In the genomic region with DNA sequence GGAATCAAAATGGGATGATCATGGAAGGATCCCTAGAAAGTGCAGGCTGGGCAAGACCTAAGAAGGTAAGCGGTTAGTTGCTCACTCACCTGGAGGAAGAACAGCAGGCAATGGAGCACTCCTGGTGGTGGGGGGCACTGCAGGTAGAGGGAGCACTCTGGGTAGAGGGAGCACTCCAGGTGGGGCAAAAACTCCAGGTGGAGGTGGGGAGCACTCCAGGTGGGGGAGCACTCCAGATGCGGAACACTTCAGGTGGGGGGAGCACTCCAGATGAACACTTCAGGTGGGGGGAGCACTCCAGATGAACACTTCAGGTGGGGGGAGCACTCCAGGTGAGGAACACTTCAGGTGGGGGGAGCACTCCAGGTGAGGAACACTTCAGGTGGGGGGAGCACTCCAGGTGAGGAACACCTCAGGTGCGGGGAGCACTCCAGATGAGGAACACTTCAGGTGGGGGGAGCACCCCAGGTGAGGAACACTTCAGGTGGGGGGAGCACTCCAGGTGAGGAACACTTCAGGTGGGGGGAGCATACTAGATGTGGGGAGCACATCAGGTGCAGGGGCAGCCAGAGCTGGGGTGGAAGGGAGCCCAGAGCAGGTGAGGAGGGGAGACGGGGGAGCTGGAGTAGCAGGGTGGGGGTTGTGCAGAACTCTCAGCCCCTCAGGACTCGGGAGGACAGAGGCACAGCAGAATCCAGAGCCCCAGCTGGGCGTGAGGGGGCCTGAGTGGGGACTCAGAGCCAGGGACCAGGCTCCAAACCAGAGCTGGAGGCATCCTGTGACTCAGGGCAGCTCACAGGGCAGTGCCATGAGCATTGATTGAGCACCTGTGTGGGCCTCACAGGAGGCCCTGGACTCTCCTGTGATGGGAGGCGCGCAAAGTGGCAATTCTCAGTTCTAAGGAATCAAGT, we compare ENCODE assay signal across 22 cellular contexts. TPM values are rescaled to one million over a fixed set of nuclear protein-coding genes. Genes with fewer than 3 reads are reported as not detected.
DNase-seq lines count a peak whose midpoint lies in the region; ATAC-seq, FAIRE-seq and TF ChIP-seq lines count a peak whose summit lies in the region.
"Had no signal": no experiment of that assay in that cellular context is flagged by ENCODE, and none has a peak within 500 bp of the region (broad histone marks: within the 10 kb centered on the region; RNA-seq: fewer than 3 reads in every experiment).

No MANE protein-coding gene starts in this region.

- no peak for TF ChIP-seq POLR2A in HCT116 (IDR thresholded peaks at IDR 0.05; ENCODE audit: borderline replicate concordance, extremely low read depth, insufficient read depth, insufficient read length)
- no peak for TF ChIP-seq POLR2A in K562 (conservative IDR thresholded peaks at IDR 0.05)
- TF ChIP-seq POLR2A in stomach (IDR thresholded peaks at IDR 0.05) = no peak

- peak; percentile 43 for DNase-seq in Right ventricle myocardium inferior (ENCODE audit: missing footprints)
- DNase-seq in left cardiac atrium = no peak
- DNase-seq in HCT116 (ENCODE audit: low read depth, low spot score) = no peak
- no peak for DNase-seq in K562 (ENCODE audit: extremely low read depth in 1 of 4, low spot score in 3 of 4)
- no peak for DNase-seq in foreskin melanocyte
- DNase-seq in stomach = no peak
- DNase-seq in germinal center (ENCODE audit: low spot score) = no peak
- DNase-seq: CD8-positive, alpha-beta memory T cell; GDM1; NCI-H1048; NCI-H1436; NCI-H1930; NCI-H2171; NCI-H526; PC-3; RPMI8226; SIG-M5 had no signal

- CTCF ChIA-PET in HCT116 (lab: Charles Lee) (no interaction called here), K562 (lab: Yijun Ruan, JAX; ENCODE audit: low intra/inter-chr PET ratio) (no interaction called here)

- no peaks in the 10 kb centered on the region for H3K9me3 ChIP-seq in HCT116 (ENCODE audit: control insufficient read depth in 1 of 2, insufficient read depth in 1 of 2, low read depth in 1 of 2, low read length in 2 of 2)
- no peaks in the 10 kb centered on the region; the same call in 1 of the 2 replicates for H3K9me3 ChIP-seq in K562 (replicated peaks; ENCODE audit: control insufficient read depth, insufficient read depth, low read depth, low read length)
- H3K9me3 ChIP-seq in stomach = no peaks in the 10 kb centered on the region

- POLR2A ChIA-PET in HCT116 (lab: Charles Lee) = no interaction called here
- POLR2A ChIA-PET in K562 (lab: Yijun Ruan, JAX) = interaction anchor here (0.8 kb wide), 1 partner anchor 11 kb away, joined by 3 read pairs; no protein-coding TSS in a partner anchor

- no peaks in the 10 kb centered on the region for H3K9me2 ChIP-seq in HCT116 (ENCODE audit: insufficient read depth)

- H4K20me1 ChIP-seq in HCT116 (ENCODE audit: insufficient read depth) (no peaks in the 10 kb centered on the region), K562 (replicated peaks; ENCODE audit: control insufficient read depth, insufficient read depth, low read length) (peaks cover 5% of the 10 kb centered on the region)

- H3K27ac ChIP-seq in HCT116 (ENCODE audit: low read depth, low read length) (no peak overlapping the region), K562 (ENCODE audit: extremely low read depth, low read depth, low read length) (no peak overlapping the region), stomach (no peak overlapping the region)
- H3K27ac ChIP-seq: BLaER1, KMS-11 had no signal

- no peaks in the 10 kb centered on the region for H3K9me1 ChIP-seq in K562 (ENCODE audit: control insufficient read depth, insufficient read depth, low read length)

- RAD21 ChIA-PET in HCT116 (lab: Charles Lee; ENCODE audit: low non-redundant PET in 1 of 2, low total read pairs in 2 of 2, uncharacterized antibody in 2 of 2, unreplicated experiment in 2 of 2) = no interaction called here

- ATAC-seq in Right ventricle myocardium inferior = no peak
- no peak for ATAC-seq in left cardiac atrium
- 0 out of 2 replicates have a peak, but pooled peaks have one; percentile 26 for ATAC-seq in HCT116
- ATAC-seq in K562 = no peak
- ATAC-seq: GM23338, PC-3, SK-N-SH treated with all-trans-retinoic acid at 6 μM for 48 hours had no signal

- H3K4me1 ChIP-seq in HCT116 (ENCODE audit: control insufficient read depth in 1 of 2, insufficient read depth in 2 of 2, low read length in 2 of 2) (no peaks in the 10 kb centered on the region), K562 (replicated peaks in 1 of 2; ENCODE audit: control insufficient read depth in 2 of 2, insufficient read depth in 2 of 2, low read length in 2 of 2) (peaks cover 7 to 16% of the 10 kb centered on the region in 2 experiments; a peak in 4 of 5 replicates), stomach (peaks cover 0 to 5% (median 1%) of the 10 kb centered on the region in 4 donors)

- no peaks in the 10 kb centered on the region for H3K79me2 ChIP-seq in HCT116 (ENCODE audit: insufficient read depth, low read length)
- H3K79me2 ChIP-seq in K562 (ENCODE audit: control insufficient read depth, insufficient read depth, low read length) = no peaks in the 10 kb centered on the region

- H3K36me3 ChIP-seq in HCT116 (ENCODE audit: control insufficient read depth in 1 of 2, insufficient read depth in 2 of 2, low read length in 2 of 2) = no peaks in the 10 kb centered on the region
- H3K36me3 ChIP-seq in K562 (ENCODE audit: control insufficient read depth, insufficient read depth, low read length) = no peaks in the 10 kb centered on the region
- no peaks in the 10 kb centered on the region for H3K36me3 ChIP-seq in stomach
- H3K36me3 ChIP-seq: BLaER1 had no signal

- TF ChIP-seq EP300 in K562 (IDR thresholded peaks at IDR 0.05; ENCODE audit: low read length) (no peak), stomach (IDR thresholded peaks at IDR 0.05) (no peak)

- intact Hi-C loops in Right ventricle myocardium inferior (cut with DNase I) = no loop called here
- intact Hi-C loops in left cardiac atrium (cut with DNase I) = no loop called here
- intact Hi-C loops in HCT116 (cut with micrococcal nuclease) = no loop called here
- intact Hi-C loops in K562 (cut with micrococcal nuclease) = no loop called here
- intact Hi-C loops in stomach (cut with DNase I; ENCODE audit: low total_unique reads) = no loop called here

- H2AFZ ChIP-seq in HCT116 (ENCODE audit: low read depth, low read length, poor library complexity, severe bottlenecking) = no peak overlapping the region
- H2AFZ ChIP-seq in K562 (ENCODE audit: low read depth, low read length) = no peak overlapping the region
- H2AFZ ChIP-seq: GM23338 had no signal

- WGBS in K562 (ENCODE audit: insufficient coverage, low coverage, missing lambda C conversion rate) = 20% methylated on average over 6 of the region's 8 CpGs
- WGBS in stomach, 5 donors = 76 to 88% (median 83%) methylated on average over 7 to 8 of the region's 8 CpGs

- no peak for FAIRE-seq in K562 (lab: Jason Lieb, UNC)
- FAIRE-seq: GM19239 had no signal

- H3K27me3 ChIP-seq in HCT116 (ENCODE audit: insufficient read depth, low read length) (no peaks in the 10 kb centered on the region), K562 (ENCODE audit: control insufficient read depth in 2 of 2, insufficient read depth in 2 of 2, low read length in 2 of 2) (peaks cover 36 to 94% of the 10 kb centered on the region in 2 experiments), stomach (no peaks in the 10 kb centered on the region)
- H3K27me3 ChIP-seq: BLaER1 had no signal

- TF ChIP-seq CTCF in HCT116 (IDR thresholded peaks at IDR 0.05 in 2 of 3, conservative IDR thresholded peaks at IDR 0.05 in 1 of 3; ENCODE audit: borderline replicate concordance in 1 of 3, insufficient read depth in 1 of 3, low read depth in 2 of 3, low read length in 2 of 3) (no peak), K562 (IDR thresholded peaks at IDR 0.05 in 2 of 3, conservative IDR thresholded peaks at IDR 0.05 in 1 of 3; ENCODE audit: insufficient read depth in 2 of 3, low read depth in 1 of 3, low read length in 3 of 3) (no peak), stomach (IDR thresholded peaks at IDR 0.05) (no peak)

- in situ Hi-C loops in K562 (cut with MboI) = no loop called here

- H3K9ac ChIP-seq in HCT116 (ENCODE audit: low read length) = no peak overlapping the region
- H3K9ac ChIP-seq in K562 (ENCODE audit: insufficient read depth in 1 of 2, low read depth in 2 of 2, low read length in 2 of 2) = no peak overlapping the region
- H3K9ac ChIP-seq: BLaER1, KMS-11 had no signal

- TF ChIP-seq RAD21 in HCT116 (IDR thresholded peaks at IDR 0.05; ENCODE audit: low read depth) = no peak
- TF ChIP-seq RAD21 in K562 (CRISPR knock-in tag; conservative IDR thresholded peaks at IDR 0.05 in 1 of 2, IDR thresholded peaks at IDR 0.05 in 1 of 2) = no peak

- no peak overlapping the region for H3K4me3 ChIP-seq in HCT116 (replicated peaks in 1 of 2; ENCODE audit: low read depth in 1 of 2, low read length in 2 of 2)
- H3K4me3 ChIP-seq in K562 = no peak overlapping the region
- no peak overlapping the region for H3K4me3 ChIP-seq in stomach
- H3K4me3 ChIP-seq: BLaER1, GM23338 had no signal

- BruUV-seq in HCT116 (replicated peaks; lab: Mats Ljungman, UMichigan) (no TSS peak), K562 (replicated peaks; lab: Mats Ljungman, UMichigan) (no TSS peak)

- H3K4me2 ChIP-seq in HCT116 (ENCODE audit: low read length) = no peak overlapping the region
- no peak overlapping the region for H3K4me2 ChIP-seq in K562 (ENCODE audit: insufficient read depth, low read length)
- H3K4me2 ChIP-seq: GM23338, KMS-11 had no signal

RNA-seq across cellular contexts. Expression of gene COL6A1, which starts 37.7 kb away (rescaled TPM):
- 228 TPM for total RNA-seq in Right ventricle myocardium inferior
- 100 to 1,000 TPM; 244 to 247 TPM for total RNA-seq in left cardiac atrium
- 87.5 TPM for total RNA-seq in HCT116 (2021; ENCODE audit: unreplicated experiment)
- 96.4 and 117 TPM in 2 replicates for polyA plus RNA-seq in HCT116 (2012)
- 0.32 and 1.5 TPM in 2 replicates for total RNA-seq in K562 (2011; cell fraction: chromatin; rRNA removed; ENCODE audit: low replicate concordance)
- 1.7 and 3.8 TPM in 2 replicates for total RNA-seq in K562 (2011; cell fraction: nucleolus; rRNA removed)
- 1.2 and 1.4 TPM in 2 replicates for total RNA-seq in K562 (2011; cell fraction: nucleoplasm; rRNA removed)
- 0.14 and 0.53 TPM in 2 replicates for total RNA-seq in K562 (2014; rRNA removed)
- 0.13 TPM in 1 of 2 replicates, not detected in the other for total RNA-seq in K562 (2014; rRNA removed; fragmentation: Illumina TruSeq; extraction: Trizol)
- total RNA-seq in K562 (2015; rRNA removed; fragmentation: Illumina TruSeq; extraction: Trizol) = 0.04 and 0.14 TPM in 2 replicates
- total RNA-seq in K562 (2021) = 1.2 and 1.3 TPM in 2 replicates
- 0.10 and 0.39 TPM in 2 replicates for polyA plus RNA-seq in K562 (2011; rRNA removed)
- polyA plus RNA-seq in K562 (2011; cell fraction: cytosol; rRNA removed) = 0.21 and 0.48 TPM in 2 replicates
- polyA plus RNA-seq in K562 (2011; cell fraction: nucleus; rRNA removed) = 3.8 and 4.4 TPM in 2 replicates
- 0.57 and 1.5 TPM in 2 replicates for polyA plus RNA-seq in K562 (2012)
- 0.07 and 0.21 TPM in 2 replicates for polyA plus RNA-seq in K562 (2014; fragmentation: Illumina TruSeq; extraction: Trizol)
- polyA plus RNA-seq in K562 (2014; fragmentation: Nextera tagmentation; extraction: Ambion mirVana) = not detected
- polyA plus RNA-seq in K562 (2014; rRNA removed) = 0.50 and 0.76 TPM in 2 replicates
- not detected in 2 replicates for polyA minus RNA-seq in K562 (2011; rRNA and poly(A)+ RNA removed)
- polyA minus RNA-seq in K562 (2011; cell fraction: cytosol; rRNA and poly(A)+ RNA removed) = 1.5 TPM in 1 of 2 replicates, not detected in the other
- polyA minus RNA-seq in K562 (2011; cell fraction: nucleus; rRNA and poly(A)+ RNA removed) = 0.40 and 1.2 TPM in 2 replicates
- 100 to 1,000 TPM; 147 to 756 (median 342) TPM for total RNA-seq in stomach
- 100 to 1,000 TPM in 1 of 3 donors, 10 to 100 TPM in 2; 63.2 to 174 (median 73.6) TPM for polyA plus RNA-seq in stomach

Comparison
In these comparisons a context has a peak if more than half of its experiments do, and no peak if none do; other contexts are left out.
1. RNA of gene COL6A1, which starts 37.7 kb away (total RNA-seq): 147 to 756 TPM in stomach, 244 to 247 TPM in left cardiac atrium, 228 TPM in Right ventricle myocardium inferior (single experiment) and 87.5 TPM in HCT116 (single experiment); 0.04 to 3.8 TPM in K562; every median in the first group is over 10 times any median in the second.